Comparison of ENCODE assay signal across 7 cellular contexts in genomic region chr1:10471411-10472219, GRCh38. TPM values are rescaled to one million over a fixed set of nuclear protein-coding genes. Genes with fewer than 3 reads are reported as not detected.
DNase-seq lines count a peak whose midpoint lies in the region; ATAC-seq, FAIRE-seq and TF ChIP-seq lines count a peak whose summit lies in the region.

No MANE protein-coding gene starts in this region.

- peaks cover 7% of the 10 kb centered on the region for H3K4me1 Mint-ChIP-seq in MCF 10A (ENCODE audit: insufficient read depth, unreplicated experiment)

- peak overlapping the region; percentile 94 for H3K27ac Mint-ChIP-seq in MCF 10A (ENCODE audit: low read depth, unreplicated experiment)

- peaks cover 32% of the 10 kb centered on the region for H3K36me3 Mint-ChIP-seq in MCF 10A (ENCODE audit: insufficient read depth, unreplicated experiment)

- ATAC-seq in HG02763 (IDR thresholded peaks at IDR 0.05; ENCODE audit: unreplicated experiment), result no peak

- DNase-seq in GM12892 (ENCODE audit: insufficient read length) (no peak), LNCaP clone FGC (ENCODE audit: low read depth) (no peak), MCF 10A (ENCODE audit: unreplicated experiment) (no peak), lung microvascular endothelial cell (ENCODE audit: low read depth in 2 of 2) (peak; percentile 37 to 48), GM12891 (ENCODE audit: insufficient read length, low spot score) (no peak)

- H3K4me3 Mint-ChIP-seq in MCF 10A (ENCODE audit: unreplicated experiment), result peak overlapping the region; percentile 97

- POLR2A ChIA-PET in MCF 10A (lab: Yijun Ruan, JAX), result interaction anchor here (0.5 to 2.6 kb wide), 9 partner anchors 10 to 1290 kb away, joined by 3 to 23 read pairs (median 4); partner anchors contain the start of gene CENPS

- 6% methylated on average over 23 of the region's 23 CpGs for WGBS in urinary bladder

- no peaks in the 10 kb centered on the region for H3K27me3 Mint-ChIP-seq in MCF 10A (ENCODE audit: insufficient read depth, unreplicated experiment)

- TF ChIP-seq POLR2A in GM12892 (IDR thresholded peaks at IDR 0.05; ENCODE audit: low read depth, low read length) (no peak), GM12891 (IDR thresholded peaks at IDR 0.05; ENCODE audit: low read depth, low read length) (no peak)

- H3K27ac ChIP-seq in urinary bladder (ENCODE audit: low read depth), result no peak overlapping the region

- H3K9me3 Mint-ChIP-seq in MCF 10A (ENCODE audit: unreplicated experiment), result no peaks in the 10 kb centered on the region

- BruUV-seq in MCF 10A (replicated peaks; lab: Mats Ljungman, UMichigan), result TSS peak; percentile 71

- TF ChIP-seq CTCF in LNCaP clone FGC (IDR thresholded peaks at IDR 0.05; ENCODE audit: control insufficient read depth, extremely low read depth, insufficient read depth) (no peak), MCF 10A (IDR thresholded peaks at IDR 0.05; ENCODE audit: unreplicated experiment) (no peak)

- intact Hi-C loops in MCF 10A (cut with micrococcal nuclease), result no loop called here

- CTCF ChIA-PET in MCF 10A (lab: Yijun Ruan, JAX), result interaction anchor here (0.8 kb wide), 1 partner anchor 41 kb away, joined by 3 read pairs; the partner anchor contains the start of gene CENPS

- H3K4me3 ChIP-seq in LNCaP clone FGC (ENCODE audit: low read depth, low read length) (peak overlapping the region; percentile 82), urinary bladder (ENCODE audit: low read depth, low read length) (peak overlapping the region; percentile 77)

- no peaks in the 10 kb centered on the region for H3K36me3 ChIP-seq in urinary bladder (ENCODE audit: insufficient read depth)

- FAIRE-seq in GM12892 (lab: Jason Lieb, UNC), result peak; percentile 24
- FAIRE-seq in GM12891 (lab: Jason Lieb, UNC), result no peak

- no peaks in the 10 kb centered on the region for H3K4me1 ChIP-seq in urinary bladder (ENCODE audit: insufficient read depth)

TF ChIP-seq in GM12891, 5 proteins besides CTCF, POLR2A, EP300 and RAD21:
- no peak for TF ChIP-seq TAF1 (IDR thresholded peaks at IDR 0.05; ENCODE audit: low read depth, low read length)
- TF ChIP-seq POLR2AphosphoS5 (IDR thresholded peaks at IDR 0.05; ENCODE audit: low read depth, low read length), result no peak
- TF ChIP-seq PAX5 (IDR thresholded peaks at IDR 0.05; ENCODE audit: insufficient read depth, low read length, severe bottlenecking), result no peak
- no peak for TF ChIP-seq POU2F2 (IDR thresholded peaks at IDR 0.05; ENCODE audit: low read depth, low read length)
- no peak for TF ChIP-seq SPI1 (IDR thresholded peaks at IDR 0.05; ENCODE audit: low read depth, low read length)

RNA-seq across cellular contexts. Expression of gene DFFA, which starts 0.7 kb away (rescaled TPM):
- 37.9 TPM for polyA plus RNA-seq in GM12892 (2012; ENCODE audit: missing spikeins)
- total RNA-seq in MCF 10A (2022) (51.3 and 55.7 TPM in 2 replicates), lung microvascular endothelial cell (29.2 and 35.7 TPM in 2 replicates), urinary bladder (26.8 TPM)
- 25.5 TPM for polyA plus RNA-seq in urinary bladder
- polyA plus RNA-seq in GM12891 (2012; ENCODE audit: low read depth, missing spikeins), result 24.8 TPM

RNA-seq across cellular contexts. Expression of gene PEX14, which starts 3.1 kb away (rescaled TPM):
- 10.7 TPM for polyA plus RNA-seq in GM12892 (2012; ENCODE audit: missing spikeins)
- total RNA-seq in MCF 10A (2022) (22.2 and 26.6 TPM in 2 replicates), lung microvascular endothelial cell (7.7 and 8.5 TPM in 2 replicates), urinary bladder (10.9 TPM)
- polyA plus RNA-seq in urinary bladder, result 76.1 TPM
- polyA plus RNA-seq in GM12891 (2012; ENCODE audit: low read depth, missing spikeins), result 12.8 TPM

RNA-seq across cellular contexts. Expression of gene CORT, which starts 21.8 kb away (rescaled TPM):
- not detected for polyA plus RNA-seq in GM12892 (2012; ENCODE audit: missing spikeins)
- total RNA-seq in MCF 10A (2022) (0.66 TPM in 1 of 2 replicates, not detected in the other), lung microvascular endothelial cell (0.20 and 0.22 TPM in 2 replicates), urinary bladder (0.26 TPM)
- polyA plus RNA-seq in urinary bladder, result 0.43 TPM
- polyA plus RNA-seq in GM12891 (2012; ENCODE audit: low read depth, missing spikeins), result 0.32 TPM

RNA-seq across cellular contexts. Expression of gene CENPS, which starts 41.4 kb away (rescaled TPM):
- 19.1 TPM for polyA plus RNA-seq in GM12892 (2012; ENCODE audit: missing spikeins)
- 19.0 and 19.4 TPM in 2 replicates for total RNA-seq in MCF 10A (2022)
- total RNA-seq in lung microvascular endothelial cell, result 5.2 and 6.3 TPM in 2 replicates
- 6.1 TPM for total RNA-seq in urinary bladder
- 13.8 TPM for polyA plus RNA-seq in urinary bladder
- polyA plus RNA-seq in GM12891 (2012; ENCODE audit: low read depth, missing spikeins), result 14.6 TPM

Comparison
In these comparisons a context has a peak if more than half of its experiments do, and no peak if none do; other contexts are left out.
1. DNase-seq: peak in lung microvascular endothelial cell (2 of 2); none in GM12892 (single experiment), LNCaP clone FGC (single experiment), MCF 10A (single experiment) and GM12891 (single experiment).